ENCODE assay signal across 7 cellular contexts in genomic region chr2:218260742-218261423, GRCh38. TPM values are rescaled to one million over a fixed set of nuclear protein-coding genes. Genes with fewer than 3 reads are reported as not detected.
DNase-seq lines count a peak whose midpoint lies in the region; ATAC-seq, FAIRE-seq and TF ChIP-seq lines count a peak whose summit lies in the region.

Gene GPBAR1, plus strand, starts transcription at chr2:218261015. Its CDS starts 1,710 bp downstream, at chr2:218262725.

- no peak for DNase-seq in activated T-helper 2 cell treated with anti-CD3 and anti-CD28 coated beads, Interferon-gamma antibody, Interleukin-2, Interleukin-4, amounts not matched to agents 10 μg/mL and 5 μg/mL and 100 μg/mL, durations not matched to agents 14 hours and 24 hours and 36 hours (ENCODE audit: low spot score)
- DNase-seq in HepG2 (ENCODE audit: low spot score) (peak; percentile 41), stomach (peak; percentile 72)

- no peaks in the 10 kb centered on the region for H3K9me3 Mint-ChIP-seq in activated T-helper 2 cell treated with anti-CD3 and anti-CD28 coated beads, Interferon-gamma antibody, Interleukin-2, Interleukin-4, amounts not matched to agents 10 μg/mL and 5 μg/mL and 100 μg/mL, durations not matched to agents 14 hours and 24 hours and 36 hours

- in situ Hi-C loops in HepG2 (cut with HindIII; ENCODE audit: extremely low pct_ligation_motif_present, low pct_unique_long_range_greater_than_20kb), result no loop called here

- peaks cover 12 to 29% of the 10 kb centered on the region in 2 experiments for H3K36me3 ChIP-seq in HepG2 (replicated peaks in 1 of 2; ENCODE audit: control insufficient read depth in 1 of 2, insufficient read depth in 2 of 2, low read length in 2 of 2)
- H3K36me3 ChIP-seq in stomach, result peaks cover 16 to 47% (median 45%) of the 10 kb centered on the region in 4 donors

- TF ChIP-seq EP300 in Ishikawa (IDR thresholded peaks at IDR 0.05; ENCODE audit: borderline replicate concordance) (no peak), HepG2 (IDR thresholded peaks at IDR 0.05; ENCODE audit: low read depth in 2 of 2, low read length in 2 of 2) (no peak), HepG2 (CRISPR knock-in tag; IDR thresholded peaks at IDR 0.05; ENCODE audit: borderline replicate concordance) (no peak), stomach (IDR thresholded peaks at IDR 0.05) (no peak)

- ATAC-seq in HepG2 (peak; percentile 51), GM21717 (IDR thresholded peaks at IDR 0.05; ENCODE audit: unreplicated experiment) (no peak), GM21367 (IDR thresholded peaks at IDR 0.05; ENCODE audit: unreplicated experiment) (no peak), GM19463 (IDR thresholded peaks at IDR 0.05; ENCODE audit: unreplicated experiment) (no peak)

- H3K4me1 ChIP-seq in HepG2 (ENCODE audit: insufficient read depth, low read length), result peaks cover 52% of the 10 kb centered on the region
- peaks cover 75 to 93% (median 85%) of the 10 kb centered on the region in 4 donors for H3K4me1 ChIP-seq in stomach

- POLR2A ChIA-PET in HepG2 (lab: Yijun Ruan, JAX), result interaction anchor here (1.6 to 6.6 kb wide), 2 partner anchors 10 to 16 kb away, joined by 5 to 27 read pairs; partner anchors contain the start of genes AAMP and PNKD

- no peak within 1 kb of the TSS for H3K9ac ChIP-seq in HepG2 (ENCODE audit: insufficient read depth, low read depth, low read length)

- no peaks in the 10 kb centered on the region for H4K20me1 ChIP-seq in HepG2 (ENCODE audit: insufficient read depth, low read length)

- no peak for FAIRE-seq in HepG2 (lab: Jason Lieb, UNC)

- 54% methylated on average over 6 of the region's 10 CpGs for WGBS in HepG2 (ENCODE audit: low lambda C conversion rate)
- 40 to 52% (median 45%) methylated on average over 8 to 10 of the region's 10 CpGs for WGBS in stomach, 5 donors

- H3K4me2 ChIP-seq in HepG2 (ENCODE audit: low read depth, low read length), result no peak within 1 kb of the TSS

- H3K27ac ChIP-seq in HepG2 (ENCODE audit: extremely low read length, insufficient read depth, low read length), result no peak within 1 kb of the TSS
- peak within 1 kb of the TSS; percentile 62 to 89 (median 86) for H3K27ac ChIP-seq in stomach

- no peak within 1 kb of the TSS for H3K4me3 Mint-ChIP-seq in activated T-helper 2 cell treated with anti-CD3 and anti-CD28 coated beads, Interferon-gamma antibody, Interleukin-2, Interleukin-4, amounts not matched to agents 10 μg/mL and 5 μg/mL and 100 μg/mL, durations not matched to agents 14 hours and 24 hours and 36 hours (ENCODE audit: low read depth)

- H3K4me3 ChIP-seq in HepG2 (replicated peaks in 1 of 3; ENCODE audit: insufficient read depth in 1 of 3, low read depth in 2 of 3, low read length in 3 of 3) (no peak within 1 kb of the TSS), stomach (peak within 1 kb of the TSS in 1 of 4 donors; percentile 24)

- TF ChIP-seq CTCF in HepG2 (CRISPR knock-in tag; IDR thresholded peaks at IDR 0.05) (peak; percentile 50), stomach (IDR thresholded peaks at IDR 0.05) (no peak)

- peaks cover 16% of the 10 kb centered on the region for H3K4me1 Mint-ChIP-seq in activated T-helper 2 cell treated with anti-CD3 and anti-CD28 coated beads, Interferon-gamma antibody, Interleukin-2, Interleukin-4, amounts not matched to agents 10 μg/mL and 5 μg/mL and 100 μg/mL, durations not matched to agents 14 hours and 24 hours and 36 hours (ENCODE audit: low read depth)

- peak within 1 kb of the TSS; percentile 39 for H3K27ac Mint-ChIP-seq in activated T-helper 2 cell treated with anti-CD3 and anti-CD28 coated beads, Interferon-gamma antibody, Interleukin-2, Interleukin-4, amounts not matched to agents 10 μg/mL and 5 μg/mL and 100 μg/mL, durations not matched to agents 14 hours and 24 hours and 36 hours

- no peaks in the 10 kb centered on the region for H3K27me3 ChIP-seq in HepG2 (ENCODE audit: control insufficient read depth in 1 of 2, insufficient read depth in 2 of 2, low read length in 2 of 2)
- no peaks in the 10 kb centered on the region for H3K27me3 ChIP-seq in stomach

- H2AFZ ChIP-seq in HepG2 (ENCODE audit: low read length), result no peak within 1 kb of the TSS

- intact Hi-C loops in activated T-helper 2 cell treated with anti-CD3 and anti-CD28 coated beads, Interferon-gamma antibody, Interleukin-2, Interleukin-4, amounts not matched to agents 10 μg/mL and 5 μg/mL and 100 μg/mL, durations not matched to agents 14 hours and 24 hours and 36 hours (cut with micrococcal nuclease), result no loop called here
- intact Hi-C loops in HepG2 (cut with micrococcal nuclease; ENCODE audit: unreplicated experiment), result no loop called here
- intact Hi-C loops in stomach (cut with DNase I; ENCODE audit: low total_unique reads), result loop anchor here (10.0 kb wide), 1 partner anchor 76 kb away; no protein-coding TSS in a partner anchor

- H3K36me3 Mint-ChIP-seq in activated T-helper 2 cell treated with anti-CD3 and anti-CD28 coated beads, Interferon-gamma antibody, Interleukin-2, Interleukin-4, amounts not matched to agents 10 μg/mL and 5 μg/mL and 100 μg/mL, durations not matched to agents 14 hours and 24 hours and 36 hours (ENCODE audit: low read depth), result peaks cover 21% of the 10 kb centered on the region

- no peaks in the 10 kb centered on the region for H3K79me2 ChIP-seq in HepG2 (ENCODE audit: insufficient read depth, low read length)

- TF ChIP-seq RAD21 in Ishikawa (IDR thresholded peaks at IDR 0.05; ENCODE audit: low read depth) (no peak), HepG2 (CRISPR knock-in tag; IDR thresholded peaks at IDR 0.05) (peak; percentile 27; the same call in 1 of the 2 replicates)

- CTCF ChIA-PET in HepG2 (lab: Yijun Ruan, JAX; ENCODE audit: low intra/inter-chr PET ratio, low total read pairs), result no interaction called here

- no peak for TF ChIP-seq POLR2A in HepG2 (IDR thresholded peaks at IDR 0.05; ENCODE audit: insufficient read depth in 1 of 2, low read depth in 2 of 2, low read length in 2 of 2)
- TF ChIP-seq POLR2A in stomach (IDR thresholded peaks at IDR 0.05), result no peak

- BruUV-seq in HepG2 (replicated peaks; lab: Mats Ljungman, UMichigan), result no TSS peak

- H3K9me3 ChIP-seq in HepG2 (ENCODE audit: low read length) (no peaks in the 10 kb centered on the region), stomach (no peaks in the 10 kb centered on the region)

- H3K27me3 Mint-ChIP-seq in activated T-helper 2 cell treated with anti-CD3 and anti-CD28 coated beads, Interferon-gamma antibody, Interleukin-2, Interleukin-4, amounts not matched to agents 10 μg/mL and 5 μg/mL and 100 μg/mL, durations not matched to agents 14 hours and 24 hours and 36 hours (ENCODE audit: low read depth), result no peaks in the 10 kb centered on the region

TF ChIP-seq in Ishikawa, 13 proteins besides CTCF, POLR2A, EP300 and RAD21 (continues in another document):
- TF ChIP-seq ZBTB7A (IDR thresholded peaks at IDR 0.05; ENCODE audit: low read depth), result 0 out of 2 replicates have a peak, but pooled peaks have one; percentile 62

TF ChIP-seq in HepG2, 621 proteins besides CTCF, POLR2A, EP300 and RAD21 (continues in another document):
- TF ChIP-seq PAX8 (CRISPR knock-in tag; IDR thresholded peaks at IDR 0.05; ENCODE audit: borderline replicate concordance) (no peak), ZNF841 (CRISPR knock-in tag; IDR thresholded peaks at IDR 0.05; ENCODE audit: borderline replicate concordance) (no peak), TFAP4 (IDR thresholded peaks at IDR 0.05; ENCODE audit: borderline replicate concordance, low read depth) (peak; percentile 24; the same call in 1 of the 2 replicates)

RNA-seq across cellular contexts. Expression of gene GPBAR1, which starts in this region (rescaled TPM):
- 0.41 and 0.87 TPM in 2 replicates for total RNA-seq in activated T-helper 2 cell treated with anti-CD3 and anti-CD28 coated beads, Interferon-gamma antibody, Interleukin-2, Interleukin-4, amounts not matched to agents 10 μg/mL and 5 μg/mL and 100 μg/mL, durations not matched to agents 14 hours and 24 hours and 36 hours
- total RNA-seq in HepG2 (2016; rRNA removed; fragmentation: Illumina TruSeq; extraction: Trizol), result 0.09 TPM in 1 of 2 replicates, not detected in the other
- total RNA-seq in HepG2 (2016; cell fraction: cytosol; rRNA removed; fragmentation: Illumina TruSeq; extraction: Trizol; ENCODE audit: low read depth), result not detected in 2 replicates
- 0.15 TPM in 1 of 2 replicates, not detected in the other for total RNA-seq in HepG2 (2016; cell fraction: insoluble cytoplasmic fraction; rRNA removed; fragmentation: Illumina TruSeq; extraction: Trizol)
- 0.17 TPM in 1 of 2 replicates, not detected in the other for total RNA-seq in HepG2 (2016; cell fraction: membrane; rRNA removed; fragmentation: Illumina TruSeq; extraction: Trizol)
- 0.25 and 0.38 TPM in 2 replicates for total RNA-seq in HepG2 (2016; cell fraction: nucleus; rRNA removed; fragmentation: Illumina TruSeq; extraction: Trizol)
- polyA plus RNA-seq in HepG2 (2011; rRNA removed), result 0.05 and 0.09 TPM in 2 replicates
- polyA plus RNA-seq in HepG2 (2011; cell fraction: cytosol; rRNA removed), result 0.05 and 0.12 TPM in 2 replicates
- 0.45 and 0.68 TPM in 2 replicates for polyA plus RNA-seq in HepG2 (2011; cell fraction: nucleus; rRNA removed)
- polyA plus RNA-seq in HepG2 (2012), result 0.09 and 0.11 TPM in 2 replicates
- polyA plus RNA-seq in HepG2 (2016; cell fraction: cytosol; fragmentation: Illumina TruSeq; extraction: Trizol; ENCODE audit: low read depth), result 0.08 and 0.22 TPM in 2 replicates
- polyA plus RNA-seq in HepG2 (2016; cell fraction: insoluble cytoplasmic fraction; fragmentation: Illumina TruSeq; extraction: Trizol; ENCODE audit: low read depth), result 0.16 TPM in 1 of 2 replicates, not detected in the other
- polyA plus RNA-seq in HepG2 (2016; cell fraction: membrane; fragmentation: Illumina TruSeq; extraction: Trizol; ENCODE audit: low read depth), result 0.22 and 0.27 TPM in 2 replicates
- polyA plus RNA-seq in HepG2 (2016; cell fraction: nucleus; fragmentation: Illumina TruSeq; extraction: Trizol; ENCODE audit: insufficient read depth, low read depth), result not detected in 2 replicates
- 0.12 and 1.2 TPM in 2 replicates for polyA minus RNA-seq in HepG2 (2011; rRNA and poly(A)+ RNA removed; ENCODE audit: low replicate concordance)
- polyA minus RNA-seq in HepG2 (2011; cell fraction: cytosol; rRNA and poly(A)+ RNA removed), result not detected in 2 replicates
- polyA minus RNA-seq in HepG2 (2011; cell fraction: nucleus; rRNA and poly(A)+ RNA removed), result 1.2 and 1.5 TPM in 2 replicates
- 1 to 10 TPM in 3 of 5 donors, under 1 TPM in 2; 0.45 to 4.8 (median 1.1) TPM for total RNA-seq in stomach
- 1 to 10 TPM; 1.8 to 2.7 (median 2.6) TPM for polyA plus RNA-seq in stomach
